ENCODE assay signal across 16 cellular contexts in genomic region chr2:30561349-30561748, GRCh38.
A peak's percentile ranks its signal among the peaks of the same experiment; 100 is the strongest.
DNase-seq lines count a peak whose midpoint lies in the region; ATAC-seq, FAIRE-seq and TF ChIP-seq lines count a peak whose summit lies in the region.
"Had no signal": no experiment of that assay in that cellular context is flagged by ENCODE, and none has a peak within 500 bp of the region (broad histone marks: within the 10 kb centered on the region; RNA-seq: fewer than 3 reads in every experiment).

No MANE protein-coding gene starts in this region.

- 98 to 100% methylated on average over 1 of the region's 1 CpG for WGBS in GM23248 (ENCODE audit: low coverage in 1 of 2, low lambda C conversion rate in 2 of 2, missing lambda C conversion rate in 2 of 2), 2 experiments
- 89% methylated on average over 1 of the region's 1 CpG for WGBS in HepG2 (ENCODE audit: low lambda C conversion rate)

- no peak overlapping the region for H3K4me3 Mint-ChIP-seq in astrocyte (ENCODE audit: unreplicated experiment)
- H3K4me3 Mint-ChIP-seq: CD8-positive, alpha-beta memory T cell had no signal

- no peaks in the 10 kb centered on the region for H3K9me2 ChIP-seq in GM23248 (ENCODE audit: insufficient read depth)

- no peak for TF ChIP-seq CTCF in astrocyte (IDR thresholded peaks at IDR 0.05; ENCODE audit: insufficient read depth, low read depth, low read length)
- TF ChIP-seq CTCF in HepG2 (CRISPR knock-in tag; IDR thresholded peaks at IDR 0.05): no peak
- TF ChIP-seq CTCF in upper lobe of right lung (IDR thresholded peaks at IDR 0.05): no peak

- H4K20me1 ChIP-seq in GM23248 (ENCODE audit: insufficient read depth) (no peaks in the 10 kb centered on the region), astrocyte (ENCODE audit: insufficient read depth, low read length) (no peaks in the 10 kb centered on the region), HepG2 (ENCODE audit: insufficient read depth, low read length) (no peaks in the 10 kb centered on the region)
- H4K20me1 ChIP-seq: BLaER1 had no signal

- no peaks in the 10 kb centered on the region for H3K27me3 ChIP-seq in GM23248 (replicated peaks; ENCODE audit: insufficient read depth)
- no peaks in the 10 kb centered on the region for H3K27me3 ChIP-seq in astrocyte (ENCODE audit: insufficient read depth, low read length)
- no peaks in the 10 kb centered on the region for H3K27me3 ChIP-seq in HepG2 (ENCODE audit: control insufficient read depth in 1 of 2, insufficient read depth in 2 of 2, low read length in 2 of 2)
- no peaks in the 10 kb centered on the region for H3K27me3 ChIP-seq in upper lobe of right lung
- H3K27me3 ChIP-seq: BLaER1 had no signal

- H3K4me1 Mint-ChIP-seq in astrocyte (ENCODE audit: low read depth, unreplicated experiment): peaks cover 4% of the 10 kb centered on the region

- CTCF ChIA-PET in HepG2 (lab: Yijun Ruan, JAX; ENCODE audit: low intra/inter-chr PET ratio, low total read pairs): no interaction called here

- no peak overlapping the region for H3K4me3 ChIP-seq in GM23248
- H3K4me3 ChIP-seq in astrocyte (ENCODE audit: insufficient read depth, low read depth, low read length): no peak overlapping the region
- H3K4me3 ChIP-seq in HepG2 (replicated peaks in 1 of 3; ENCODE audit: insufficient read depth in 1 of 3, low read depth in 2 of 3, low read length in 3 of 3): no peak overlapping the region
- no peak overlapping the region for H3K4me3 ChIP-seq in upper lobe of right lung
- H3K4me3 ChIP-seq: BLaER1 had no signal

- DNase-seq in GM23248: peak; percentile 9
- DNase-seq in M059J (ENCODE audit: low read depth): peak; percentile 1
- no peak for DNase-seq in astrocyte (ENCODE audit: low read depth)
- peak; percentile 24 for DNase-seq in HepG2 (ENCODE audit: low spot score)
- DNase-seq in upper lobe of right lung: no peak
- no peak for DNase-seq in T-helper 1 cell
- DNase-seq: CD8-positive, alpha-beta memory T cell; DND-41; GDM1; NCI-H146; NCI-H345; SHP77 treated with DMSO at 0.1 percent for 48 hours had no signal

- TF ChIP-seq RAD21 in HepG2 (CRISPR knock-in tag; IDR thresholded peaks at IDR 0.05): no peak

- ATAC-seq in HepG2: peak; percentile 24; the same call in 1 of the 3 replicates
- no peak for ATAC-seq in upper lobe of right lung
- no peak for ATAC-seq in GM19328 (IDR thresholded peaks at IDR 0.05; ENCODE audit: unreplicated experiment)

- H3K4me1 ChIP-seq in GM23248 (ENCODE audit: insufficient read depth) (peaks cover 3% of the 10 kb centered on the region; the same call in 1 of the 2 replicates), astrocyte (ENCODE audit: insufficient read depth, low read length) (no peaks in the 10 kb centered on the region), HepG2 (ENCODE audit: insufficient read depth, low read length) (no peaks in the 10 kb centered on the region), upper lobe of right lung (no peaks in the 10 kb centered on the region)
- H3K4me1 ChIP-seq: BLaER1 had no signal

- H3K9me3 Mint-ChIP-seq in astrocyte (ENCODE audit: unreplicated experiment): no peaks in the 10 kb centered on the region
- H3K9me3 Mint-ChIP-seq: CD8-positive, alpha-beta memory T cell had no signal

- in situ Hi-C loops in GM23248 (cut with MboI) (no loop called here), HepG2 (cut with HindIII; ENCODE audit: extremely low pct_ligation_motif_present, low pct_unique_long_range_greater_than_20kb) (no loop called here)

- POLR2A ChIA-PET in HepG2 (lab: Yijun Ruan, JAX): no interaction called here

- peaks cover 3% of the 10 kb centered on the region for H3K36me3 Mint-ChIP-seq in astrocyte (ENCODE audit: low read depth, unreplicated experiment)

- peak; percentile 47 for FAIRE-seq in astrocyte (lab: Jason Lieb, UNC)
- no peak for FAIRE-seq in HepG2 (lab: Jason Lieb, UNC)
- FAIRE-seq: RCC 7860 had no signal

- no TSS peak for BruUV-seq in HepG2 (replicated peaks; lab: Mats Ljungman, UMichigan)

- H3K79me2 ChIP-seq in GM23248 (ENCODE audit: insufficient read depth): no peaks in the 10 kb centered on the region
- H3K79me2 ChIP-seq in astrocyte (ENCODE audit: insufficient read depth, low read length): no peaks in the 10 kb centered on the region
- H3K79me2 ChIP-seq in HepG2 (ENCODE audit: insufficient read depth, low read length): no peaks in the 10 kb centered on the region

- H3F3A ChIP-seq in GM23248 (ENCODE audit: insufficient read depth): no peaks in the 10 kb centered on the region

- no peaks in the 10 kb centered on the region for H3K9me3 ChIP-seq in GM23248 (ENCODE audit: low read depth)
- H3K9me3 ChIP-seq in astrocyte (ENCODE audit: insufficient read depth, low read depth, low read length): no peaks in the 10 kb centered on the region
- no peaks in the 10 kb centered on the region for H3K9me3 ChIP-seq in HepG2 (ENCODE audit: low read length)
- H3K9me3 ChIP-seq in upper lobe of right lung: no peaks in the 10 kb centered on the region
- H3K9me3 ChIP-seq: BLaER1 had no signal

- H3K4me2 ChIP-seq in GM23248 (ENCODE audit: unreplicated experiment) (no peak overlapping the region), astrocyte (ENCODE audit: low read length) (no peak overlapping the region), HepG2 (ENCODE audit: low read depth, low read length) (no peak overlapping the region)
- H3K4me2 ChIP-seq: BLaER1 had no signal

- H3K27me3 Mint-ChIP-seq in astrocyte (ENCODE audit: low read depth, unreplicated experiment): no peaks in the 10 kb centered on the region
- H3K27me3 Mint-ChIP-seq: CD8-positive, alpha-beta memory T cell had no signal

- H2AFZ ChIP-seq in GM23248: no peak overlapping the region
- no peak overlapping the region for H2AFZ ChIP-seq in astrocyte (ENCODE audit: low read depth, low read length)
- H2AFZ ChIP-seq in HepG2 (ENCODE audit: low read length): no peak overlapping the region

- TF ChIP-seq POLR2A in HepG2 (IDR thresholded peaks at IDR 0.05; ENCODE audit: insufficient read depth in 1 of 2, low read depth in 2 of 2, low read length in 2 of 2): no peak

- no peak overlapping the region for H3K27ac ChIP-seq in GM23248
- no peak overlapping the region for H3K27ac ChIP-seq in astrocyte (ENCODE audit: low read depth, low read length)
- H3K27ac ChIP-seq in HepG2 (ENCODE audit: extremely low read length, insufficient read depth, low read length): no peak overlapping the region
- H3K27ac ChIP-seq in upper lobe of right lung: no peak overlapping the region
- H3K27ac ChIP-seq: BLaER1, HL-60 had no signal

- no peak overlapping the region for H3K27ac Mint-ChIP-seq in astrocyte (ENCODE audit: unreplicated experiment)

- TF ChIP-seq EP300 in HepG2 (IDR thresholded peaks at IDR 0.05; ENCODE audit: low read depth in 2 of 2, low read length in 2 of 2) (no peak), HepG2 (CRISPR knock-in tag; IDR thresholded peaks at IDR 0.05; ENCODE audit: borderline replicate concordance) (no peak)

- H3K9ac ChIP-seq in GM23248 (no peak overlapping the region), astrocyte (ENCODE audit: low read length) (no peak overlapping the region), HepG2 (ENCODE audit: insufficient read depth, low read depth, low read length) (no peak overlapping the region)
- H3K9ac ChIP-seq: BLaER1 had no signal

- intact Hi-C loops in HepG2 (cut with micrococcal nuclease; ENCODE audit: unreplicated experiment) (loop anchor here (5.0 kb wide), 1 partner anchor 116 kb away; no protein-coding TSS in a partner anchor), upper lobe of right lung (cut with DNase I) (no loop called here)

- H3K36me3 ChIP-seq in GM23248 (ENCODE audit: low read depth) (no peaks in the 10 kb centered on the region), astrocyte (ENCODE audit: insufficient read depth, low read length) (no peaks in the 10 kb centered on the region), HepG2 (replicated peaks in 1 of 2; ENCODE audit: control insufficient read depth in 1 of 2, insufficient read depth in 2 of 2, low read length in 2 of 2) (peaks cover 0 to 10% of the 10 kb centered on the region in 2 experiments; a peak in 2 of 5 replicates), upper lobe of right lung (no peaks in the 10 kb centered on the region)

TF ChIP-seq in HepG2, 621 proteins besides CTCF, POLR2A, EP300 and RAD21:
- TF ChIP-seq CEBPG (CRISPR knock-in tag; IDR thresholded peaks at IDR 0.05): 0 out of 2 replicates have a peak, but pooled peaks have one; percentile 33
- TF ChIP-seq CEBPB (IDR thresholded peaks at IDR 0.05; ENCODE audit: borderline replicate concordance, low read depth, low read length): peak; percentile 83
- TF ChIP-seq MNT (IDR thresholded peaks at IDR 0.05): no peak
- TF ChIP-seq RCOR2 (CRISPR knock-in tag; IDR thresholded peaks at IDR 0.05): no peak
- no peak for TF ChIP-seq RBFOX2 (IDR thresholded peaks at IDR 0.05; ENCODE audit: low read depth, low read length)

Comparison
In these comparisons a context has a peak if more than half of its experiments do, and no peak if none do; other contexts are left out.
1. DNase-seq: peak in GM23248 (single experiment), M059J (single experiment) and HepG2 (single experiment); none in astrocyte (single experiment), upper lobe of right lung (single experiment) and T-helper 1 cell (0 of 5).